In the genomic region with DNA sequence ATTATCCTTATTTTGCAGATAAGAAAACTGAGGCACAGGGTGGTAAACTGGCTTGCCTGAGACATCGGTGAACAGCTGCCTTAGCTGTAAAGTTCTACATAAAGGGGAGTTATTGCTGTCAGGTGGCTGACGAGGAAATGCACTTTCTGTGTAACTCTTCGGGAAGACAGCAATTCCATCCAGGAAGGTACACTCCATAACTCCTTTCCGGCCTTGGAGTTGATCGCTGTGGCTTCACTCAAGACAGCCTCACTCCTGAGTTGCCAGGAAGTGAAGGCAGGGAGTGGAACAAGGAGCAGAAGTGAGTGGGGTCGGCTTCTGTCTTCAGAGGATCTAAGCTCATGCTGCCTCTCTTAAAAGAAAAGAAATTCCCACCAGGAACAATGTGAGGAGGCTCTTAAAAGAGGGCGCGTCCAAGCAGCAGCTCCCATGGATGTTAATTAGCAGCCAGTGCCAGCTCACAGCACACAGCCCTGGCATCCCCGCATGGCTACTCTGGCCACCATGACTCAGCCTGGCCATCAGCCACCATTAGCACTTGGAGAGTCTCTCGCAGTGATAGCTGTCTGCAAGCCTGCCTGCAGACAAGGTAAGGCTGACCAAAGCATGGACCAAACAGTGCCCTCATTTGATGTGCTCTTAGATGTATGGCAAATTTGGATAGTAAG, we compare ENCODE assay signal across 10 cellular contexts.
DNase-seq lines count a peak whose midpoint lies in the region; ATAC-seq and TF ChIP-seq lines count a peak whose summit lies in the region.
"Had no signal": no experiment of that assay in that cellular context is flagged by ENCODE, and none has a peak within 500 bp of the region (broad histone marks: within the 10 kb centered on the region; RNA-seq: fewer than 3 reads in every experiment).

No MANE protein-coding gene starts in this region.

- no peak overlapping the region for H3K27ac Mint-ChIP-seq in endodermal cell
- no peak overlapping the region for H3K27ac Mint-ChIP-seq in T-helper 17 cell
- H3K27ac Mint-ChIP-seq: naive thymus-derived CD8-positive, alpha-beta T cell had no signal

- no peaks in the 10 kb centered on the region for H3K9me3 Mint-ChIP-seq in endodermal cell
- H3K9me3 Mint-ChIP-seq: naive thymus-derived CD8-positive, alpha-beta T cell had no signal

- H3K27me3 Mint-ChIP-seq in endodermal cell (ENCODE audit: insufficient read depth) (no peaks in the 10 kb centered on the region), T-helper 17 cell (peaks cover 64% of the 10 kb centered on the region)

- no peak overlapping the region for H3K27ac ChIP-seq in endodermal cell (ENCODE audit: low read depth, low read length)
- H3K27ac ChIP-seq: BLaER1 treated with 17β-estradiol and CSF1 and Interleukin-3, amounts not matched to agents 10 nM and 100 nM had no signal

- H3K4me3 ChIP-seq in AG09309 (ENCODE audit: control insufficient read depth, low read depth, low read length) (no peak overlapping the region), endodermal cell (ENCODE audit: low read length) (no peak overlapping the region), mucosa of descending colon (no peak overlapping the region)
- H3K4me3 ChIP-seq: BLaER1 treated with 17β-estradiol and CSF1 and Interleukin-3, amounts not matched to agents 10 nM and 100 nM had no signal

- no peaks in the 10 kb centered on the region for H3K9me3 ChIP-seq in endodermal cell (ENCODE audit: control insufficient read depth, low read length)
- H3K9me3 ChIP-seq in mucosa of descending colon: no peaks in the 10 kb centered on the region
- H3K9me3 ChIP-seq in T-helper 17 cell (ENCODE audit: control insufficient read depth, low read length, poor library complexity, severe bottlenecking): no peaks in the 10 kb centered on the region
- H3K9me3 ChIP-seq: BLaER1 treated with 17β-estradiol and CSF1 and Interleukin-3, amounts not matched to agents 10 nM and 100 nM had no signal

- H3K36me3 ChIP-seq in endodermal cell (ENCODE audit: control insufficient read depth, insufficient read depth, low read length) (peaks cover 96% of the 10 kb centered on the region), mucosa of descending colon (ENCODE audit: low read depth) (no peaks in the 10 kb centered on the region)
- H3K36me3 ChIP-seq: BLaER1 treated with 17β-estradiol and CSF1 and Interleukin-3, amounts not matched to agents 10 nM and 100 nM had no signal

- no peak overlapping the region for H3K4me3 Mint-ChIP-seq in endodermal cell
- no peak overlapping the region for H3K4me3 Mint-ChIP-seq in T-helper 17 cell
- H3K4me3 Mint-ChIP-seq: naive thymus-derived CD8-positive, alpha-beta T cell had no signal

- H3K4me1 Mint-ChIP-seq in endodermal cell: peaks cover 18% of the 10 kb centered on the region
- no peaks in the 10 kb centered on the region for H3K4me1 Mint-ChIP-seq in T-helper 17 cell
- H3K4me1 Mint-ChIP-seq: naive thymus-derived CD8-positive, alpha-beta T cell had no signal

- WGBS in endodermal cell (ENCODE audit: insufficient coverage in 1 of 2, insufficient read length in 1 of 2), 2 experiments: 89 to 91% methylated on average over 9 to 10 of the region's 10 CpGs

- peaks cover 3% of the 10 kb centered on the region for H3K4me1 ChIP-seq in endodermal cell (ENCODE audit: control insufficient read depth, insufficient read depth, low read length)
- no peaks in the 10 kb centered on the region for H3K4me1 ChIP-seq in mucosa of descending colon (ENCODE audit: low read depth)

- TF ChIP-seq CTCF in AG09309 (IDR thresholded peaks at IDR 0.05; ENCODE audit: control insufficient read depth, insufficient read depth, low read depth, low read length, missing control alignments): no peak
- no peak for TF ChIP-seq CTCF in endodermal cell (conservative IDR thresholded peaks at IDR 0.05)
- TF ChIP-seq CTCF in mucosa of descending colon (IDR thresholded peaks at IDR 0.05): no peak

- H3K36me3 Mint-ChIP-seq in endodermal cell (ENCODE audit: low read depth) (peaks cover 33% of the 10 kb centered on the region), T-helper 17 cell (ENCODE audit: low read depth) (no peaks in the 10 kb centered on the region)
- H3K36me3 Mint-ChIP-seq: naive thymus-derived CD8-positive, alpha-beta T cell had no signal

- H3K9ac ChIP-seq in endodermal cell (ENCODE audit: extremely low read depth, low read length, poor library complexity, severe bottlenecking): no peak overlapping the region
- H3K9ac ChIP-seq: BLaER1 treated with 17β-estradiol and CSF1 and Interleukin-3, amounts not matched to agents 10 nM and 100 nM had no signal

- no peaks in the 10 kb centered on the region for H3K27me3 ChIP-seq in endodermal cell (ENCODE audit: control insufficient read depth, insufficient read depth, low read length, poor library complexity, severe bottlenecking)
- H3K27me3 ChIP-seq: BLaER1 treated with 17β-estradiol and CSF1 and Interleukin-3, amounts not matched to agents 10 nM and 100 nM had no signal

- DNase-seq in AG09309 (ENCODE audit: low read depth) (peak; percentile 57), NCI-H226 (peak; percentile 69), endodermal cell (peak; percentile 44), mucosa of descending colon (peak in 1 of 3 donors; percentile 34), T-helper 17 cell (no peak)
- DNase-seq in stimulated activated CD4-positive, alpha-beta T cell treated with anti-CD3 and anti-CD28 coated beads, Interleukin-4, amount 100 ng/mL, for 24 hours: no peak
- no peak for DNase-seq in stimulated activated naive CD8-positive, alpha-beta T cell treated with anti-CD3 and anti-CD28 coated beads, Interleukin-15, Interleukin-2, amounts not matched to agents 100 U/mL and 50 U/mL, for 24 hours
- DNase-seq: naive thymus-derived CD8-positive, alpha-beta T cell had no signal

- ATAC-seq in mucosa of descending colon (peak; percentile 84), T-helper 17 cell (no peak), GM19463 (IDR thresholded peaks at IDR 0.05; ENCODE audit: unreplicated experiment) (no peak)
- ATAC-seq in stimulated activated naive CD8-positive, alpha-beta T cell treated with anti-CD3 and anti-CD28 coated beads, Interleukin-15, Interleukin-2, amounts not matched to agents 100 U/mL and 50 U/mL, for 24 hours: no peak
- ATAC-seq: naive thymus-derived CD8-positive, alpha-beta T cell had no signal

- intact Hi-C loops in mucosa of descending colon (cut with DNase I, micrococcal nuclease): no loop called here

Comparison
In these comparisons a context has a peak if more than half of its experiments do, and no peak if none do; other contexts are left out.
1. DNase-seq: peak in AG09309 (single experiment), NCI-H226 (single experiment) and endodermal cell (single experiment); none in stimulated activated CD4-positive, alpha-beta T cell treated with anti-CD3 and anti-CD28 coated beads, Interleukin-4, amount 100 ng/mL, for 24 hours (single experiment), stimulated activated naive CD8-positive, alpha-beta T cell treated with anti-CD3 and anti-CD28 coated beads, Interleukin-15, Interleukin-2, amounts not matched to agents 100 U/mL and 50 U/mL, for 24 hours (single experiment) and T-helper 17 cell (0 of 3).